Comparison of ENCODE assay signal across 1 cellular context in the genomic region with DNA sequence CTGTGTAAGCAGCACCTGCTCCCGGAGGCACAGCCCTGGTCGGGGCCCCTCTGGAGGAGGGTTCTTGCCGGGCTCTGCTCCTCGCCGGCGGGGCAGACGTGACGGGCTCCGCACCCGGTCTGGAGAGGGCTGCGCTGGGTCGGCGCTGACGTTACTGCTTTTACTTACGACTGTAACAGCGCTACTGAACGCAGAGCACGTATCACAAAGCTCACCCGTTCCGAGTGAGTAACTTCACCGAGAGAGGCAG.
A peak's percentile ranks its signal among the peaks of the same experiment; 100 is the strongest.
TF ChIP-seq lines count a peak whose summit lies in the region.

No MANE protein-coding gene starts in this region.

TF ChIP-seq in HEK293, 187 proteins besides CTCF, POLR2A, EP300 and RAD21 (continued from another document):
- peak; percentile 74; the same call in 1 of the 2 replicates for TF ChIP-seq ZBTB20 (tag by site-specific recombination; IDR thresholded peaks at IDR 0.05)
- peak; percentile 97 for TF ChIP-seq ZNF600 (tag by site-specific recombination; IDR thresholded peaks at IDR 0.05)
- TF ChIP-seq, protein P1, sequence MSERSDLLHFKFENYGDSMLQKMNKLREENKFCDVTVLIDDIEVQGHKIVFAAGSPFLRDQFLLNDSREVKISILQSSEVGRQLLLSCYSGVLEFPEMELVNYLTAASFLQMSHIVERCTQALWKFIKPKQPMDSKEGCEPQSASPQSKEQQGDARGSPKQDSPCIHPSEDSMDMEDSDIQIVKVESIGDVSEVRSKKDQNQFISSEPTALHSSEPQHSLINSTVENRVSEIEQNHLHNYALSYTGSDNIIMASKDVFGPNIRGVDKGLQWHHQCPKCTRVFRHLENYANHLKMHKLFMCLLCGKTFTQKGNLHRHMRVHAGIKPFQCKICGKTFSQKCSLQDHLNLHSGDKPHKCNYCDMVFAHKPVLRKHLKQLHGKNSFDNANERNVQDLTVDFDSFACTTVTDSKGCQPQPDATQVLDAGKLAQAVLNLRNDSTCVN (tag by site-specific recombination; optimal IDR thresholded peaks at IDR 0.05) = peak; percentile 61
